In the genomic region with DNA sequence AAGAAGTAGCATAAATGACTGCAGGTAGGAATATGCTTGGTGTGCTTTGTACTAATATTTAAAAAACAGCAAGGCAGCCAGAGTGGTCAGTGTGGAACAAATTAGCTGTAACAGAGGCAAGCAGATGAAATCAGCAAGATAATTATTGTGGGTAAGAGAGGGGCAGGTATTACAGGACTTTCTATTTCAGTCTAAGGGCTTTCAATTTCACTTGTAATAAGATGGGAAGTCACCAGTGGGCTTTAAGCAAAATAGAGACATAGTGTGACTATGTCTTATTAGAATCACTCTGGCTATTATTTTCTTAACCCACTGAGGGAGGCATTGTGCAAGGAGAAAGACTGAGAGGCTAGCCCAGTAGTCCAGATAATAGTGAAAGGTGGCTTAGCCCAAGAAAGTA, we compare ENCODE assay signal across 18 cellular contexts.
"Had no signal": no experiment of that assay in that cellular context is flagged by ENCODE, and none has a peak within 500 bp of the region (broad histone marks: within the 10 kb centered on the region; RNA-seq: fewer than 3 reads in every experiment).

No MANE protein-coding gene starts in this region.

- ATAC-seq: body of pancreas; gastroesophageal sphincter; natural killer cell; stimulated activated memory B cell treated with anti-CD40 and anti-IgM and Interleukin-4, amounts not matched to agents 10 μg/mL and 1 μg/mL and 100 μg/mL, for 72 hours; WTC11 had no signal

- H3K36me3 ChIP-seq: colonic mucosa, gastroesophageal sphincter, left ventricle myocardium inferior, thyroid gland had no signal

- H3K27me3 ChIP-seq: body of pancreas, colonic mucosa, gastroesophageal sphincter, thyroid gland had no signal

- DNase-seq: activated CD4-positive, alpha-beta T cell treated with anti-CD3 and anti-CD28 coated beads, Interleukin-2, amount 10 ng/mL, durations not matched to agents 7 days and 5 days; activated CD8-positive, alpha-beta memory T cell treated with anti-CD3 and anti-CD28 coated beads, Interleukin-2, amount 50 U/mL, for 48 hours; activated naive CD8-positive, alpha-beta T cell treated with anti-CD3 and anti-CD28 coated beads for 36 hours; amygdala; body of pancreas; central memory CD4-positive, alpha-beta T cell; colonic mucosa; hippocampal formation; kidney; left ventricle myocardium inferior; natural killer cell; posterior cingulate gyrus; thyroid gland had no signal

- H3K9me3 ChIP-seq: body of pancreas, colonic mucosa, gastroesophageal sphincter, left ventricle myocardium inferior, thyroid gland had no signal

- H3K4me3 ChIP-seq: body of pancreas, colonic mucosa, gastroesophageal sphincter, left ventricle myocardium inferior, thyroid gland had no signal

- FAIRE-seq: endometrium, kidney, TTC549 had no signal

- H3K4me1 ChIP-seq: body of pancreas, colonic mucosa, gastroesophageal sphincter, left ventricle myocardium inferior, thyroid gland had no signal

- H3K27ac ChIP-seq: body of pancreas, colonic mucosa, gastroesophageal sphincter, left ventricle myocardium inferior, thyroid gland had no signal
